Comparison of ENCODE assay signal across 20 cellular contexts in the genomic region with DNA sequence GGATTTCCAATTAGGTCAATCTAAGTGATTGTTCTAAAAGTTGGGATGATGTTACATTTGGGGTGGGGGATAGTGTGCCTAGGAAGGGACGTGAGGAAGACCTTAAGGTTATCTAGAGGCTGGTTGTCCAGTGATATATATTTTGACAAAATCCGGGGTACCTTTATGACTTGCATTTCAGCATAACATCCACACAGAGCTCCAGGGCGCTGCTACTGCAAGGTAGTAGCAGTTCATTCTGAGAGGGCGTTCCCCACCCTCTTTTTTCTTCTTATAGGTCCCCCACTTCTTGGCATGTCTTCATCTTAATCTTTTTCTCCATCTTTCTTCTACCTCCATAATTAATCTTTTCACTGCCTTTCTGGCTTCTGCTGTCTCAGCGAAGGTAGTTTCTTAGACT.
DNase-seq lines count a peak whose midpoint lies in the region; ATAC-seq, FAIRE-seq and TF ChIP-seq lines count a peak whose summit lies in the region.
"Had no signal": no experiment of that assay in that cellular context is flagged by ENCODE, and none has a peak within 500 bp of the region (broad histone marks: within the 10 kb centered on the region; RNA-seq: fewer than 3 reads in every experiment).

No MANE protein-coding gene starts in this region.

- BruUV-seq in HCT116 (replicated peaks; lab: Mats Ljungman, UMichigan) (no TSS peak), K562 (replicated peaks; lab: Mats Ljungman, UMichigan) (no TSS peak)

- H3K9me2 ChIP-seq in HCT116 (ENCODE audit: insufficient read depth), result no peaks in the 10 kb centered on the region

- CTCF ChIA-PET in HCT116 (lab: Charles Lee), result no interaction called here
- CTCF ChIA-PET in K562 (lab: Yijun Ruan, JAX; ENCODE audit: low intra/inter-chr PET ratio), result no interaction called here

- H3K4me3 ChIP-seq in HCT116 (replicated peaks in 1 of 2; ENCODE audit: low read depth in 1 of 2, low read length in 2 of 2) (no peak overlapping the region), K562 (no peak overlapping the region)
- H3K4me3 ChIP-seq: BLaER1 treated with 17β-estradiol and CSF1 and Interleukin-3, amounts not matched to agents 10 nM and 100 nM had no signal

- no peak overlapping the region for H3K4me2 ChIP-seq in HCT116 (ENCODE audit: low read length)
- no peak overlapping the region for H3K4me2 ChIP-seq in K562 (ENCODE audit: insufficient read depth, low read length)
- H3K4me2 ChIP-seq: BLaER1 treated with 17β-estradiol and CSF1 and Interleukin-3, amounts not matched to agents 10 nM and 100 nM had no signal

- ATAC-seq in HCT116 (peak; percentile 69), K562 (peak; percentile 58; the same call in 1 of the 3 replicates), GM19455 (IDR thresholded peaks at IDR 0.05; ENCODE audit: unreplicated experiment) (no peak), GM21423 (IDR thresholded peaks at IDR 0.05; ENCODE audit: unreplicated experiment) (no peak)
- ATAC-seq: CD8-positive, alpha-beta T cell had no signal

- H3K79me2 ChIP-seq in HCT116 (ENCODE audit: insufficient read depth, low read length) (no peaks in the 10 kb centered on the region), K562 (ENCODE audit: control insufficient read depth, insufficient read depth, low read length) (no peaks in the 10 kb centered on the region)

- no peaks in the 10 kb centered on the region for H3K36me3 ChIP-seq in HCT116 (ENCODE audit: control insufficient read depth in 1 of 2, insufficient read depth in 2 of 2, low read length in 2 of 2)
- H3K36me3 ChIP-seq in K562 (ENCODE audit: control insufficient read depth, insufficient read depth, low read length), result no peaks in the 10 kb centered on the region
- H3K36me3 ChIP-seq: BLaER1 treated with 17β-estradiol and CSF1 and Interleukin-3, amounts not matched to agents 10 nM and 100 nM had no signal

- POLR2A ChIA-PET in HCT116 (lab: Charles Lee) (no interaction called here), K562 (lab: Yijun Ruan, JAX) (no interaction called here)

- no peak for TF ChIP-seq EP300 in K562 (IDR thresholded peaks at IDR 0.05; ENCODE audit: low read length)

- TF ChIP-seq CTCF in HCT116 (IDR thresholded peaks at IDR 0.05 in 2 of 3, conservative IDR thresholded peaks at IDR 0.05 in 1 of 3; ENCODE audit: borderline replicate concordance in 1 of 3, insufficient read depth in 1 of 3, low read depth in 2 of 3, low read length in 2 of 3) (0 out of 6 replicates have a peak, but pooled peaks of 2 of the 3 experiments have one; percentile 5 to 30), K562 (IDR thresholded peaks at IDR 0.05 in 2 of 3, conservative IDR thresholded peaks at IDR 0.05 in 1 of 3; ENCODE audit: insufficient read depth in 2 of 3, low read depth in 1 of 3, low read length in 3 of 3) (no peak)

- H4K20me1 ChIP-seq in HCT116 (ENCODE audit: insufficient read depth) (no peaks in the 10 kb centered on the region), K562 (replicated peaks; ENCODE audit: control insufficient read depth, insufficient read depth, low read length) (no peaks in the 10 kb centered on the region)
- H4K20me1 ChIP-seq: BLaER1 treated with 17β-estradiol and CSF1 and Interleukin-3, amounts not matched to agents 10 nM and 100 nM had no signal

- in situ Hi-C loops in K562 (cut with MboI), result no loop called here

- RAD21 ChIA-PET in HCT116 (lab: Charles Lee; ENCODE audit: low non-redundant PET in 1 of 2, low total read pairs in 2 of 2, uncharacterized antibody in 2 of 2, unreplicated experiment in 2 of 2), result no interaction called here

- no peak for DNase-seq in HCT116 (ENCODE audit: low read depth, low spot score)
- DNase-seq in K562 (ENCODE audit: extremely low read depth in 1 of 4, low spot score in 3 of 4), result no peak
- no peak for DNase-seq in putamen (ENCODE audit: low spot score)
- DNase-seq: 8988T; AML-193; Caco-2; Calu3; CD4-positive, alpha-beta T cell; CD8-positive, alpha-beta T cell; DMS79 treated with DMSO at 0.1 percent for 48 hours; GF-D8 had no signal

- FAIRE-seq in K562 (lab: Jason Lieb, UNC), result no peak
- FAIRE-seq: A204.1, D721Med, G401.6, GM12891, GM19239 had no signal

- TF ChIP-seq RAD21 in HCT116 (IDR thresholded peaks at IDR 0.05; ENCODE audit: low read depth) (no peak), K562 (CRISPR knock-in tag; conservative IDR thresholded peaks at IDR 0.05 in 1 of 2, IDR thresholded peaks at IDR 0.05 in 1 of 2) (no peak)

- H3K9me3 ChIP-seq in HCT116 (ENCODE audit: control insufficient read depth in 1 of 2, insufficient read depth in 1 of 2, low read depth in 1 of 2, low read length in 2 of 2) (no peaks in the 10 kb centered on the region), K562 (replicated peaks; ENCODE audit: control insufficient read depth, insufficient read depth, low read depth, low read length) (no peaks in the 10 kb centered on the region)
- H3K9me3 ChIP-seq: BLaER1 treated with 17β-estradiol and CSF1 and Interleukin-3, amounts not matched to agents 10 nM and 100 nM; Caco-2 had no signal

- H2AFZ ChIP-seq in HCT116 (ENCODE audit: low read depth, low read length, poor library complexity, severe bottlenecking) (no peak overlapping the region), K562 (ENCODE audit: low read depth, low read length) (no peak overlapping the region)

- 0% methylated on average over 5 of the region's 5 CpGs for WGBS in K562 (ENCODE audit: insufficient coverage, low coverage, missing lambda C conversion rate)

- intact Hi-C loops in HCT116 (cut with micrococcal nuclease), result no loop called here
- intact Hi-C loops in K562 (cut with micrococcal nuclease), result no loop called here

- H3K27me3 ChIP-seq in HCT116 (ENCODE audit: insufficient read depth, low read length), result peaks cover 51% of the 10 kb centered on the region
- H3K27me3 ChIP-seq in K562 (ENCODE audit: control insufficient read depth in 2 of 2, insufficient read depth in 2 of 2, low read length in 2 of 2), result peaks cover 4 to 22% of the 10 kb centered on the region in 2 experiments; a peak in 2 of 5 replicates
- H3K27me3 ChIP-seq: BLaER1 treated with 17β-estradiol and CSF1 and Interleukin-3, amounts not matched to agents 10 nM and 100 nM had no signal

- H3K4me1 ChIP-seq in HCT116 (ENCODE audit: control insufficient read depth in 1 of 2, insufficient read depth in 2 of 2, low read length in 2 of 2) (peaks cover 0 to 5% of the 10 kb centered on the region in 2 experiments; a peak in 1 of 4 replicates), K562 (replicated peaks in 1 of 2; ENCODE audit: control insufficient read depth in 2 of 2, insufficient read depth in 2 of 2, low read length in 2 of 2) (no peaks in the 10 kb centered on the region)

- H3K9me1 ChIP-seq in K562 (ENCODE audit: control insufficient read depth, insufficient read depth, low read length), result no peaks in the 10 kb centered on the region

- H3K9ac ChIP-seq in HCT116 (ENCODE audit: low read length) (no peak overlapping the region), K562 (ENCODE audit: insufficient read depth in 1 of 2, low read depth in 2 of 2, low read length in 2 of 2) (no peak overlapping the region)
- H3K9ac ChIP-seq: BLaER1 treated with 17β-estradiol and CSF1 and Interleukin-3, amounts not matched to agents 10 nM and 100 nM had no signal

- TF ChIP-seq POLR2A in HCT116 (IDR thresholded peaks at IDR 0.05; ENCODE audit: borderline replicate concordance, extremely low read depth, insufficient read depth, insufficient read length), result no peak
- no peak for TF ChIP-seq POLR2A in K562 (conservative IDR thresholded peaks at IDR 0.05)

- H3K27ac ChIP-seq in HCT116 (ENCODE audit: low read depth, low read length) (no peak overlapping the region), K562 (ENCODE audit: extremely low read depth, low read depth, low read length) (no peak overlapping the region)
- H3K27ac ChIP-seq: BLaER1 treated with 17β-estradiol and CSF1 and Interleukin-3, amounts not matched to agents 10 nM and 100 nM; C4-2B had no signal

TF ChIP-seq in HCT116, 20 proteins besides CTCF, POLR2A, EP300 and RAD21 (continues in another document):
- no peak for TF ChIP-seq CBX3 (IDR thresholded peaks at IDR 0.05; ENCODE audit: low read depth)
- TF ChIP-seq EZH2 (IDR thresholded peaks at IDR 0.05), result no peak
- TF ChIP-seq ZNF274 (IDR thresholded peaks at IDR 0.05; ENCODE audit: low read depth, low read length), result no peak
- TF ChIP-seq, protein P1, sequence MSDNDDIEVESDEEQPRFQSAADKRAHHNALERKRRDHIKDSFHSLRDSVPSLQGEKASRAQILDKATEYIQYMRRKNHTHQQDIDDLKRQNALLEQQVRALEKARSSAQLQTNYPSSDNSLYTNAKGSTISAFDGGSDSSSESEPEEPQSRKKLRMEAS (IDR thresholded peaks at IDR 0.05), result no peak
- TF ChIP-seq ZFX (IDR thresholded peaks at IDR 0.05), result no peak
- TF ChIP-seq, protein P2, sequence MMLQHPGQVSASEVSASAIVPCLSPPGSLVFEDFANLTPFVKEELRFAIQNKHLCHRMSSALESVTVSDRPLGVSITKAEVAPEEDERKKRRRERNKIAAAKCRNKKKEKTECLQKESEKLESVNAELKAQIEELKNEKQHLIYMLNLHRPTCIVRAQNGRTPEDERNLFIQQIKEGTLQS (IDR thresholded peaks at IDR 0.05), result no peak
- TF ChIP-seq EZH2phosphoT487 (IDR thresholded peaks at IDR 0.05; ENCODE audit: borderline replicate concordance), result no peak
- TF ChIP-seq YY1 (IDR thresholded peaks at IDR 0.05; ENCODE audit: extremely low read depth, insufficient replicate concordance, low read depth, low read length), result no peak

TF ChIP-seq in K562, 482 proteins besides CTCF, POLR2A, EP300 and RAD21 (continues in another document):
- no peak for TF ChIP-seq ZNF140 (CRISPR knock-in tag; IDR thresholded peaks at IDR 0.05)
- TF ChIP-seq ZNF134 (CRISPR knock-in tag; conservative IDR thresholded peaks at IDR 0.05), result no peak

Comparison
In these comparisons a context has a peak if more than half of its experiments do, and no peak if none do; other contexts are left out.
1. ATAC-seq: peak in HCT116 (single experiment) and K562 (single experiment); none in GM19455 (single experiment) and GM21423 (single experiment).
2. CTCF ChIP-seq: peak in HCT116 (2 of 3); none in K562 (0 of 3).
3. Of the 22 proteins assayed by ChIP-seq in both K562 and HCT116: peak only in K562: none; only in HCT116: CTCF; in both: none; in neither: 21.